38 cellular contexts compared by ENCODE assay signal in the genomic region with DNA sequence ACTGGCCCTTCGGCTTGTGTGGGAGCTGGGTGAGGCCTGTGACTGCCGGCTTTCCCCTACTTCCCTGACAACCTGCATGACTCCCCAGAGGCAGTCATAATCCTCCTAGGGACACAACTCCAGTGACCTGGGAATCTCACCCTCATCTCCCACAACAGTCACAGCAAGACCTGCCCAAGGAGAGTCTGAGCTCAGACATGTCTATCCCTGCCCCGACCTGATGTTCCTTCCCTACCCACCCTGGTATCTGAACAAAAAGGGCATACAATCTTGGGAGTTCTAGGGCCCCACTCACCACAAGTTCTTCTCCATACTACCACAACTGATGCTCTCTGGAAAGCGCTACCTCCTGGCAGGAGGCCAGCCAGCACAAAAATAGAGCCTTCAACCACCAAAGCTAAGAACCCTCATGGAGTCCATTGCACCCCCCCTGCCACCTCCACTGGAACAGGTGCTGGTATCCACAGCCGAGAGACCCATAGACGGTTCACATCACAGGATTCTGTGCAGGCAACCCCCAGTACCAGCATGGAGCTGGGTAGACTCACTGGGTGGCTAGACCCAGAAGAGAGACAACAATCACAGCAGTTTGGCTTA. TPM values are rescaled to one million over a fixed set of nuclear protein-coding genes. Genes with fewer than 3 reads are reported as not detected.
"Had no signal": no experiment of that assay in that cellular context is flagged by ENCODE, and none has a peak within 500 bp of the region (broad histone marks: within the 10 kb centered on the region; RNA-seq: fewer than 3 reads in every experiment).

No MANE protein-coding gene starts in this region.

- H3K27ac ChIP-seq: adrenal gland, ascending aorta, body of pancreas, brain microvascular endothelial cell, breast epithelium, cardiac muscle cell had no signal

- DNase-seq: activated effector memory CD4-positive, alpha-beta T cell treated with anti-CD3 and anti-CD28 coated beads, Interleukin-2, amount 50 U/mL, for 16 hours; activated effector memory CD4-positive, alpha-beta T cell treated with Interleukin-2 at 50 U/mL for 16 hours; activated gamma-delta T cell; activated gamma-delta T cell treated with Interleukin-2 at 50 U/mL for 16 hours; activated naive CD4-positive, alpha-beta T cell; activated naive CD4-positive, alpha-beta T cell treated with anti-CD3 and anti-CD28 coated beads for 36 hours; activated naive CD4-positive, alpha-beta T cell treated with anti-CD3 and anti-CD28 coated beads, Interleukin-2, amount 10 ng/mL, durations not matched to agents 7 days and 5 days; activated naive CD4-positive, alpha-beta T cell treated with anti-CD3 and anti-CD28 coated beads, Interleukin-2, amount 50 U/mL, for 16 hours; activated naive CD4-positive, alpha-beta T cell treated with Interleukin-2 at 50 U/mL for 16 hours; activated naive CD8-positive, alpha-beta T cell treated with anti-CD3 and anti-CD28 coated beads for 36 hours; activated naive CD8-positive, alpha-beta T cell treated with anti-CD3 and anti-CD28 coated beads, Interleukin-2, amount 10 ng/mL, durations not matched to agents 7 days and 5 days; activated naive CD8-positive, alpha-beta T cell treated with anti-CD3 and anti-CD28 coated beads, Interleukin-2, amount 50 U/mL, for 24 hours; activated T-cell treated with anti-CD3 and anti-CD28 coated beads, Interleukin-2, amount 50 U/mL, for 24 hours; activated T-cell treated with anti-CD3 and anti-CD28 coated beads, Interleukin-2, amount 50 U/mL, for 4 hours; activated T-cell treated with anti-CD3 and anti-CD28 coated beads, Interleukin-2, amount 50 U/mL, for 48 hours; activated T-cell treated with anti-CD3 and anti-CD28 coated beads, Interleukin-2, amount 50 U/mL, for 72 hours; adrenal gland; amniotic stem cell; amygdala; anterior cingulate cortex; aorta; body of pancreas; brain microvascular endothelial cell; central memory CD4-positive, alpha-beta T cell; cerebellar nuclear complex had no signal

- H3K27ac Mint-ChIP-seq: activated naive CD4-positive, alpha-beta T cell treated with anti-CD3 and anti-CD28 coated beads for 36 hours; activated naive CD4-positive, alpha-beta T cell treated with anti-CD3 and anti-CD28 coated beads, Interleukin-2, amount 50 U/mL, for 24 hours; activated naive CD4-positive, alpha-beta T cell treated with anti-CD3 and anti-CD28 coated beads, Interleukin-2, amount 50 U/mL, for 72 hours; activated naive CD8-positive, alpha-beta T cell; activated naive CD8-positive, alpha-beta T cell treated with anti-CD3 and anti-CD28 coated beads for 36 hours; activated naive CD8-positive, alpha-beta T cell treated with anti-CD3 and anti-CD28 coated beads, Interleukin-2, amount 10 ng/mL, durations not matched to agents 7 days and 5 days; activated naive CD8-positive, alpha-beta T cell treated with anti-CD3 and anti-CD28 coated beads, Interleukin-2, amount 50 U/mL, for 24 hours; activated T-cell treated with anti-CD3 and anti-CD28 coated beads, Interleukin-2, amount 50 U/mL, for 24 hours; activated T-cell treated with anti-CD3 and anti-CD28 coated beads, Interleukin-2, amount 50 U/mL, for 72 hours; activated T-helper 1 cell treated with anti-CD3 and anti-CD28 coated beads, Interleukin-12 subunit alpha, Interleukin-12 subunit beta, Interleukin-2, Interleukin-4 antibody, amounts not matched to agents 30 ng/mL and 10 ng/mL and 1 ng/mL, durations not matched to agents 14 hours and 24 hours and 36 hours; activated T-helper 17 cell treated with anti-CD3 and anti-CD28 coated beads, Interleukin-2, amount 50 U/mL, for 72 hours; activated T-helper 2 cell treated with anti-CD3 and anti-CD28 coated beads, Interferon-gamma antibody, Interleukin-2, Interleukin-4, amounts not matched to agents 10 μg/mL and 5 μg/mL and 100 μg/mL, durations not matched to agents 14 hours and 24 hours and 36 hours; brain had no signal

- H3K4me1 Mint-ChIP-seq: activated naive CD4-positive, alpha-beta T cell treated with anti-CD3 and anti-CD28 coated beads, Interleukin-2, amount 10 ng/mL, durations not matched to agents 7 days and 5 days; activated naive CD4-positive, alpha-beta T cell treated with anti-CD3 and anti-CD28 coated beads, Interleukin-2, amount 50 U/mL, for 24 hours; activated naive CD8-positive, alpha-beta T cell treated with anti-CD3 and anti-CD28 coated beads for 36 hours; activated naive CD8-positive, alpha-beta T cell treated with anti-CD3 and anti-CD28 coated beads, Interleukin-2, amount 10 ng/mL, durations not matched to agents 7 days and 5 days; activated naive CD8-positive, alpha-beta T cell treated with anti-CD3 and anti-CD28 coated beads, Interleukin-2, amount 50 U/mL, for 24 hours; brain; central memory CD8-positive, alpha-beta T cell had no signal

- FAIRE-seq: astrocyte, bronchial epithelial cell had no signal

- ATAC-seq: activated naive CD4-positive, alpha-beta T cell treated with anti-CD3 and anti-CD28 coated beads, Interleukin-2, amount 50 U/mL, for 72 hours; activated naive CD8-positive, alpha-beta T cell treated with anti-CD3 and anti-CD28 coated beads, Interleukin-2, amount 50 U/mL, for 24 hours; activated T-cell treated with anti-CD3 and anti-CD28 coated beads, Interleukin-2, amount 50 U/mL, for 4 hours; activated T-cell treated with anti-CD3 and anti-CD28 coated beads, Interleukin-2, amount 50 U/mL, for 72 hours; activated T-helper 17 cell treated with anti-CD3 and anti-CD28 coated beads, Interleukin-2, amount 50 U/mL, for 72 hours; body of pancreas had no signal

- H3K4me3 Mint-ChIP-seq: activated naive CD4-positive, alpha-beta T cell treated with anti-CD3 and anti-CD28 coated beads for 36 hours; activated naive CD4-positive, alpha-beta T cell treated with anti-CD3 and anti-CD28 coated beads, Interleukin-2, amount 10 ng/mL, durations not matched to agents 7 days and 5 days; activated naive CD4-positive, alpha-beta T cell treated with anti-CD3 and anti-CD28 coated beads, Interleukin-2, amount 50 U/mL, for 24 hours; activated naive CD8-positive, alpha-beta T cell; activated naive CD8-positive, alpha-beta T cell treated with anti-CD3 and anti-CD28 coated beads for 36 hours; activated naive CD8-positive, alpha-beta T cell treated with anti-CD3 and anti-CD28 coated beads, Interleukin-2, amount 10 ng/mL, durations not matched to agents 7 days and 5 days; activated naive CD8-positive, alpha-beta T cell treated with anti-CD3 and anti-CD28 coated beads, Interleukin-2, amount 50 U/mL, for 24 hours; activated T-cell treated with anti-CD3 and anti-CD28 coated beads, Interleukin-2, amount 50 U/mL, for 24 hours; activated T-cell treated with anti-CD3 and anti-CD28 coated beads, Interleukin-2, amount 50 U/mL, for 4 hours; activated T-cell treated with anti-CD3 and anti-CD28 coated beads, Interleukin-2, amount 50 U/mL, for 72 hours; activated T-helper 1 cell treated with anti-CD3 and anti-CD28 coated beads, Interleukin-12 subunit alpha, Interleukin-12 subunit beta, Interleukin-2, Interleukin-4 antibody, amounts not matched to agents 30 ng/mL and 10 ng/mL and 1 ng/mL, durations not matched to agents 14 hours and 24 hours and 36 hours; activated T-helper 17 cell treated with anti-CD3 and anti-CD28 coated beads, Interleukin-2, amount 50 U/mL, for 72 hours; brain; central memory CD8-positive, alpha-beta T cell had no signal

- H3K36me3 ChIP-seq: adrenal gland, brain microvascular endothelial cell, breast epithelium, cardiac muscle cell had no signal

- H3K27me3 Mint-ChIP-seq: activated naive CD4-positive, alpha-beta T cell treated with anti-CD3 and anti-CD28 coated beads, Interleukin-2, amount 50 U/mL, for 24 hours; activated naive CD8-positive, alpha-beta T cell; activated naive CD8-positive, alpha-beta T cell treated with anti-CD3 and anti-CD28 coated beads for 36 hours; activated naive CD8-positive, alpha-beta T cell treated with anti-CD3 and anti-CD28 coated beads, Interleukin-2, amount 10 ng/mL, durations not matched to agents 7 days and 5 days; activated naive CD8-positive, alpha-beta T cell treated with anti-CD3 and anti-CD28 coated beads, Interleukin-2, amount 50 U/mL, for 24 hours; activated T-cell treated with anti-CD3 and anti-CD28 coated beads, Interleukin-2, amount 50 U/mL, for 24 hours; activated T-helper 17 cell treated with anti-CD3 and anti-CD28 coated beads, Interleukin-2, amount 50 U/mL, for 72 hours; central memory CD8-positive, alpha-beta T cell had no signal

- H3K27me3 ChIP-seq: adrenal gland, ascending aorta, body of pancreas, brain microvascular endothelial cell, breast epithelium, cardiac muscle cell had no signal

- H3K4me3 ChIP-seq: adrenal gland, ascending aorta, body of pancreas, breast epithelium, cardiac muscle cell had no signal

- H3K9me3 ChIP-seq: adrenal gland, body of pancreas had no signal

- H3K4me1 ChIP-seq: adrenal gland, ascending aorta, body of pancreas, breast epithelium had no signal

RNA-seq across cellular contexts. Expression of a gene that starts 16.8 kb away (rescaled TPM):
- total RNA-seq: ascending aorta had no signal
